In genomic region chr12:91178139-91178561, GRCh38 we compare ENCODE assay signal across 3 cellular contexts.
TF ChIP-seq lines count a peak whose summit lies in the region.

No MANE protein-coding gene starts in this region.

TF ChIP-seq in IMR-90, 13 proteins besides CTCF, POLR2A, EP300 and RAD21:
- TF ChIP-seq ELK1 (IDR thresholded peaks at IDR 0.05; ENCODE audit: borderline replicate concordance, low read depth, low read length), result no peak
- peak; percentile 74 for TF ChIP-seq SMC3 (IDR thresholded peaks at IDR 0.05; ENCODE audit: low read depth, low read length)

TF ChIP-seq in GM12878, 131 proteins besides CTCF, POLR2A, EP300 and RAD21:
- TF ChIP-seq BCL3 (IDR thresholded peaks at IDR 0.05; ENCODE audit: borderline replicate concordance, insufficient read depth, low read depth, low read length, poor library complexity, severe bottlenecking) (no peak), DPF2 (IDR thresholded peaks at IDR 0.05) (no peak), ESRRA (IDR thresholded peaks at IDR 0.05; ENCODE audit: low read length) (no peak), SP1 (IDR thresholded peaks at IDR 0.05; ENCODE audit: low read depth, low read length) (no peak), GATAD2B (conservative IDR thresholded peaks at IDR 0.05; ENCODE audit: low read depth) (no peak), NBN (IDR thresholded peaks at IDR 0.05) (no peak), FOS (IDR thresholded peaks at IDR 0.05; ENCODE audit: borderline replicate concordance, extremely low read depth, insufficient read length) (no peak), HDAC6 (IDR thresholded peaks at IDR 0.05; ENCODE audit: unreplicated experiment) (no peak), TCF12 (IDR thresholded peaks at IDR 0.05; ENCODE audit: low read depth, low read length) (no peak), USF1 (IDR thresholded peaks at IDR 0.05; ENCODE audit: borderline replicate concordance, extremely low read length, insufficient read depth, low read depth, low read length) (no peak), EED (IDR thresholded peaks at IDR 0.05; ENCODE audit: low read depth) (no peak), GABPA (IDR thresholded peaks at IDR 0.05; ENCODE audit: low read depth) (no peak), ZBTB11 (CRISPR knock-in tag; IDR thresholded peaks at IDR 0.05) (no peak), NKRF (conservative IDR thresholded peaks at IDR 0.05) (no peak), NR2C2 (IDR thresholded peaks at IDR 0.05; ENCODE audit: borderline replicate concordance, control insufficient read depth, insufficient read length, low read depth) (no peak)
TF ChIP-seq in GM12878: peak in this region for 0.

TF ChIP-seq in liver, 16 proteins besides CTCF, POLR2A, EP300 and RAD21:
- TF ChIP-seq HNF4A (conservative IDR thresholded peaks at IDR 0.05) (no peak), NR2F2 (IDR thresholded peaks at IDR 0.05) (no peak), SP1 (IDR thresholded peaks at IDR 0.05) (no peak), RXRA (IDR thresholded peaks at IDR 0.05) (no peak), TAF1 (conservative IDR thresholded peaks at IDR 0.05) (no peak), MAX (IDR thresholded peaks at IDR 0.05) (no peak), GABPA (IDR thresholded peaks at IDR 0.05 in 1 of 2, conservative IDR thresholded peaks at IDR 0.05 in 1 of 2) (no peak), HNF4G (IDR thresholded peaks at IDR 0.05) (no peak), FOXA1 (IDR thresholded peaks at IDR 0.05) (no peak), ZBTB33 (IDR thresholded peaks at IDR 0.05) (no peak), JUND (IDR thresholded peaks at IDR 0.05) (no peak), FOXA2 (IDR thresholded peaks at IDR 0.05) (no peak), EGR1 (IDR thresholded peaks at IDR 0.05; ENCODE audit: low read depth in 2 of 2) (no peak)
